8 cellular contexts compared by ENCODE assay signal in the genomic region with DNA sequence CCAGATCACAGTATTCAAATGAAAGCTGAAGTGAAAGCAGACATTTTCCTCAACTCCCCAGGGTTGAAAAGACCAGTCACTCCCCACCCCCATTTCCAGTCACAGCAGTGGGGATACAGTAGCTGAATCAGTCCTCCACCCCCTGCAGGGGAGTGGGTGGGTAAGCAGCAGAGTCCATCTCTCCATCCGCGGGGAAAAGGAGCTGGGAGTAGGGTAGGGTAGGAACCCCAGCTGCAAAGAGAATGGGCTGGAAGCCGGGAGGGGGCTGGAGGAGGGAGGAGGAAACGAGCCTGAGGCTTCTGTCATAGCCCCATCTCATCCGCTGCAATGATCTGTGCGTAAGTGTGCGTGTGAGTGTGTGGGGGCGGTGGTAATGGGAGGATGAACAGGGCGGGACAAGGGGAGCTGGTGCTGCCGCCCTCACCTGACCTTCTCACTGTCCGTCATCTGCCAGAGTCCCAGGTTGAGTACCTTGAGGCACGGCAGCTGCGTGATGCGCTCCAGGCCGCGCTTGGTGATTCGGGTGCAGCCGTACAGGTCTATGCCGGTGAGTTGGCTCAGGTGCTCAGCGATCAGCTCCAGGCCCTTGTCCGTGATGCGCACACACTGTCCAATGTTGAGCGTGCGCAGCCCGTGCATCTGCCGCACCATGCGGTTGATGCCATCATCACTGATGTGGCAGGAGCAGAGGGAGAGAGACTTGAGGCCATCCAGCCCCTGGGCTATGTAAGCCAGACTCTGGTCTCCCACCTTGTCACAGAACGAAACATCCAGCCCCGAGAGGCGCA. TPM values are rescaled to one million over a fixed set of nuclear protein-coding genes. Genes with fewer than 3 reads are reported as not detected.
A peak's percentile ranks its signal among the peaks of the same experiment; 100 is the strongest.
DNase-seq lines count a peak whose midpoint lies in the region; ATAC-seq lines count a peak whose summit lies in the region.

No MANE protein-coding gene starts in this region.

- CTCF ChIA-PET in activated CD4-positive, alpha-beta memory T cell treated with anti-CD3 and anti-CD28 coated beads for 36 hours (lab: Charles Lee): interaction anchor here (0.9 to 6.9 kb wide), 10 partner anchors 9 to 640 kb away, joined by 3 to 80 read pairs (median 4); no protein-coding TSS in a partner anchor

- peak overlapping the region; percentile 94 for H3K4me3 Mint-ChIP-seq in activated CD4-positive, alpha-beta memory T cell treated with anti-CD3 and anti-CD28 coated beads for 36 hours
- H3K4me3 Mint-ChIP-seq in effector memory CD8-positive, alpha-beta T cell: peak overlapping the region; percentile 89

- H3K36me3 Mint-ChIP-seq in activated CD4-positive, alpha-beta memory T cell treated with anti-CD3 and anti-CD28 coated beads for 36 hours: peaks cover 17% of the 10 kb centered on the region
- peaks cover 40% of the 10 kb centered on the region for H3K36me3 Mint-ChIP-seq in effector memory CD8-positive, alpha-beta T cell (ENCODE audit: insufficient read depth)

- POLR2A ChIA-PET in activated CD4-positive, alpha-beta memory T cell treated with anti-CD3 and anti-CD28 coated beads for 36 hours (lab: Charles Lee): interaction anchor here (0.8 to 2.1 kb wide), 7 partner anchors 9 to 840 kb away, joined by 3 to 24 read pairs (median 4); a partner anchor contains a TSS

- H3K27ac Mint-ChIP-seq in activated CD4-positive, alpha-beta memory T cell treated with anti-CD3 and anti-CD28 coated beads for 36 hours: peak overlapping the region; percentile 91
- peak overlapping the region; percentile 72 to 94 for H3K27ac Mint-ChIP-seq in effector memory CD8-positive, alpha-beta T cell

- intact Hi-C loops in activated CD4-positive, alpha-beta memory T cell treated with anti-CD3 and anti-CD28 coated beads for 36 hours (cut with micrococcal nuclease): loop anchor here (1.0 to 10.0 kb wide), 7 partner anchors 13 to 1028 kb away; a partner anchor contains a TSS

- no peaks in the 10 kb centered on the region for H3K27me3 Mint-ChIP-seq in activated CD4-positive, alpha-beta memory T cell treated with anti-CD3 and anti-CD28 coated beads for 36 hours
- no peaks in the 10 kb centered on the region for H3K27me3 Mint-ChIP-seq in effector memory CD8-positive, alpha-beta T cell

- peaks cover 45% of the 10 kb centered on the region for H3K4me1 Mint-ChIP-seq in activated CD4-positive, alpha-beta memory T cell treated with anti-CD3 and anti-CD28 coated beads for 36 hours (ENCODE audit: low read depth)
- peaks cover 55 to 61% of the 10 kb centered on the region in 2 donors for H3K4me1 Mint-ChIP-seq in effector memory CD8-positive, alpha-beta T cell (ENCODE audit: low read depth in 2 of 2)

- peak; percentile 24 to 50 for DNase-seq in NCI-H446 (lab: John Stamatoyannopoulos, UW)
- DNase-seq in NCI-H446 treated with DMSO at 0.1 percent for 48 hours (lab: John Stamatoyannopoulos, UW): no peak
- DNase-seq in NCI-H2227 treated with DMSO at 0.1 percent for 48 hours (lab: John Stamatoyannopoulos, UW): peak; percentile 9
- DNase-seq in activated CD4-positive, alpha-beta memory T cell treated with anti-CD3 and anti-CD28 coated beads for 36 hours: peak; percentile 87
- peak; percentile 27 to 53 (median 41) for DNase-seq in effector memory CD8-positive, alpha-beta T cell
- DNase-seq in mucosa of gallbladder (ENCODE audit: low spot score): peak; percentile 30
- peak; percentile 62 for DNase-seq in stimulated activated naive CD4-positive, alpha-beta T cell treated with Interleukin-2 at 50 U/mL for 16 hours (lab: John Stamatoyannopoulos, UW)
- DNase-seq in GM19238 (ENCODE audit: insufficient read length, low spot score): no peak

- peak; percentile 20 for ATAC-seq in effector memory CD8-positive, alpha-beta T cell (replicated peaks)

- no peaks in the 10 kb centered on the region for H3K9me3 Mint-ChIP-seq in activated CD4-positive, alpha-beta memory T cell treated with anti-CD3 and anti-CD28 coated beads for 36 hours
- no peaks in the 10 kb centered on the region for H3K9me3 Mint-ChIP-seq in effector memory CD8-positive, alpha-beta T cell

RNA-seq across cellular contexts. Expression of a gene that starts 1.7 kb away (rescaled TPM):
- 10 to 100 TPM; 13.5 to 14.4 TPM for total RNA-seq in activated CD4-positive, alpha-beta memory T cell treated with anti-CD3 and anti-CD28 coated beads for 36 hours
- total RNA-seq in mucosa of gallbladder: 23.3 TPM

RNA-seq across cellular contexts. Expression of a gene that starts 36.4 kb away (rescaled TPM):
- total RNA-seq in activated CD4-positive, alpha-beta memory T cell treated with anti-CD3 and anti-CD28 coated beads for 36 hours: not detected
- 7.3 TPM for total RNA-seq in mucosa of gallbladder

Comparison
In these comparisons a context has a peak if more than half of its experiments do, and no peak if none do; other contexts are left out.
1. DNase-seq: peak in NCI-H446 (2 of 2), NCI-H2227 treated with DMSO at 0.1 percent for 48 hours (single experiment), activated CD4-positive, alpha-beta memory T cell treated with anti-CD3 and anti-CD28 coated beads for 36 hours (single experiment), effector memory CD8-positive, alpha-beta T cell (3 of 3), mucosa of gallbladder (single experiment) and stimulated activated naive CD4-positive, alpha-beta T cell treated with Interleukin-2 at 50 U/mL for 16 hours (single experiment); none in NCI-H446 treated with DMSO at 0.1 percent for 48 hours (single experiment) and GM19238 (single experiment).